1 cellular context compared by ENCODE assay signal in the genomic region with DNA sequence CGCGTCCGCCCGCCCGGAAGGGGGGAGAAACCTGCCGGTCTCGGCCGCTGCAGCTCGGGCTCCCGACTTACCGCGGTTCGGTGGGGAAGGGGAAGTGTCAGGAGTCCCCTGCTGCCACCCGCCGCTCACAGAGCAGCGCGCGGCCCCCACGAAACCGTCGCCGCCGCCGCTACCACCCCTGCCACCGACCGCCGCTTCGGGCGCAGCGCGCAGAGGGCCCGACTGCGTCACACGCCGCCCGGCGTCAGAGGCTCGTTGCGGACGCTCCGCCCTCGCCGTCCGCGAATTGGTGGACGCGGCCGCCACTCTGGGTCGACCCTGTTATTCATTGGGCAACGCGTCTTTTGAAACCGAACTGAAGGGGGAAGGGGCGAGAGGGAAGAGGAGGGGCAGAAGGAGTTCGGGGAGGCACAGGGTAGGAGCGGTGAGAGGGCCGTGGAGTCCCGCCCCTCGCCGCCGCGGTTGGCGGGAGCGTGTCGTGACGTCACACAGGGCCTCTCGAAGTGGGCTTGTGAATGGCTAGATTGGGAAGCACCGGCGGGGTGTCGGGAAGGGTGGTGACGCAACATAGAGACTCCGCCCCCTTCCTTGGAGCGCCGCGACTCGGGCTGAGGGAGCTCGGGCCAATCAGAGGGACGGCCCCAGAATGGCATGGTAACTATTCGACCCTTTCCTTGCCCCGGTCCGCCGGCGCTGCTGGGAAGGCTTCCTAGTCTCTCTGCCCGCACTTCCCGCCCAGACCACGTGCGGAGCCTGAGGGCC.
A peak's percentile ranks its signal among the peaks of the same experiment; 100 is the strongest.
TF ChIP-seq lines count a peak whose summit lies in the region.

TSS of gene NUP98 (minus strand) at position 226 of the 762 bp plus-strand sequence. CDS start 15,437 bp downstream, outside the sequence.

TF ChIP-seq in K562, 482 proteins besides CTCF, POLR2A, EP300 and RAD21 (continued from another document and continues in another):
- TF ChIP-seq, protein P1, sequence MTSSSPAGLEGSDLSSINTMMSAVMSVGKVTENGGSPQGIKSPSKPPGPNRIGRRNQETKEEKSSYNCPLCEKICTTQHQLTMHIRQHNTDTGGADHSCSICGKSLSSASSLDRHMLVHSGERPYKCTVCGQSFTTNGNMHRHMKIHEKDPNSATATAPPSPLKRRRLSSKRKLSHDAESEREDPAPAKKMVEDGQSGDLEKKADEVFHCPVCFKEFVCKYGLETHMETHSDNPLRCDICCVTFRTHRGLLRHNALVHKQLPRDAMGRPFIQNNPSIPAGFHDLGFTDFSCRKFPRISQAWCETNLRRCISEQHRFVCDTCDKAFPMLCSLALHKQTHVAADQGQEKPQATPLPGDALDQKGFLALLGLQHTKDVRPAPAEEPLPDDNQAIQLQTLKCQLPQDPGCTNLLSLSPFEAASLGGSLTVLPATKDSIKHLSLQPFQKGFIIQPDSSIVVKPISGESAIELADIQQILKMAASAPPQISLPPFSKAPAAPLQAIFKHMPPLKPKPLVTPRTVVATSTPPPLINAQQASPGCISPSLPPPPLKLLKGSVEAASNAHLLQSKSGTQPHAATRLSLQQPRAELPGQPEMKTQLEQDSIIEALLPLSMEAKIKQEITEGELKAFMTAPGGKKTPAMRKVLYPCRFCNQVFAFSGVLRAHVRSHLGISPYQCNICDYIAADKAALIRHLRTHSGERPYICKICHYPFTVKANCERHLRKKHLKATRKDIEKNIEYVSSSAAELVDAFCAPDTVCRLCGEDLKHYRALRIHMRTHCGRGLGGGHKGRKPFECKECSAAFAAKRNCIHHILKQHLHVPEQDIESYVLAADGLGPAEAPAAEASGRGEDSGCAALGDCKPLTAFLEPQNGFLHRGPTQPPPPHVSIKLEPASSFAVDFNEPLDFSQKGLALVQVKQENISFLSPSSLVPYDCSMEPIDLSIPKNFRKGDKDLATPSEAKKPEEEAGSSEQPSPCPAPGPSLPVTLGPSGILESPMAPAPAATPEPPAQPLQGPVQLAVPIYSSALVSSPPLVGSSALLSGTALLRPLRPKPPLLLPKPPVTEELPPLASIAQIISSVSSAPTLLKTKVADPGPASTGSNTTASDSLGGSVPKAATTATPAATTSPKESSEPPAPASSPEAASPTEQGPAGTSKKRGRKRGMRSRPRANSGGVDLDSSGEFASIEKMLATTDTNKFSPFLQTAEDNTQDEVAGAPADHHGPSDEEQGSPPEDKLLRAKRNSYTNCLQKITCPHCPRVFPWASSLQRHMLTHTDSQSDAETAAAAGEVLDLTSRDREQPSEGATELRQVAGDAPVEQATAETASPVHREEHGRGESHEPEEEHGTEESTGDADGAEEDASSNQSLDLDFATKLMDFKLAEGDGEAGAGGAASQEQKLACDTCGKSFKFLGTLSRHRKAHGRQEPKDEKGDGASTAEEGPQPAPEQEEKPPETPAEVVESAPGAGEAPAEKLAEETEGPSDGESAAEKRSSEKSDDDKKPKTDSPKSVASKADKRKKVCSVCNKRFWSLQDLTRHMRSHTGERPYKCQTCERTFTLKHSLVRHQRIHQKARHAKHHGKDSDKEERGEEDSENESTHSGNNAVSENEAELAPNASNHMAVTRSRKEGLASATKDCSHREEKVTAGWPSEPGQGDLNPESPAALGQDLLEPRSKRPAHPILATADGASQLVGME (CRISPR knock-in tag; IDR thresholded peaks at IDR 0.05) = 0 out of 2 replicates have a peak, but pooled peaks have one; percentile 26
- TF ChIP-seq POLR2G (IDR thresholded peaks at IDR 0.05; ENCODE audit: low read depth, low read length) (peak; percentile 100), ZNF589 (CRISPR knock-in tag; IDR thresholded peaks at IDR 0.05; ENCODE audit: low read depth) (peak; percentile 80; the same call in 1 of the 2 replicates), ZNF75A (CRISPR knock-in tag; IDR thresholded peaks at IDR 0.05) (no peak), ARID4B (CRISPR knock-in tag; IDR thresholded peaks at IDR 0.05) (peak; percentile 52; the same call in 1 of the 2 replicates), ASH1L (IDR thresholded peaks at IDR 0.05; ENCODE audit: borderline replicate concordance, low read depth, partially characterized antibody) (peak; percentile 89), RBM25 (IDR thresholded peaks at IDR 0.05; ENCODE audit: low read depth, low read length, severe bottlenecking) (peak; percentile 99), CTCFL (IDR thresholded peaks at IDR 0.05; ENCODE audit: borderline replicate concordance, insufficient read depth, low read depth, low read length, poor library complexity, severe bottlenecking) (no peak), BRD4 (IDR thresholded peaks at IDR 0.05) (no peak), CEBPB (tag; IDR thresholded peaks at IDR 0.05) (peak; percentile 99), TRIM28 (IDR thresholded peaks at IDR 0.05) (peak; percentile 20; the same call in 1 of the 2 replicates), GABPA (tag; conservative IDR thresholded peaks at IDR 0.05; ENCODE audit: low read depth) (peak; percentile 81), CEBPG (CRISPR knock-in tag; IDR thresholded peaks at IDR 0.05) (peak; percentile 98), CEBPG (tag; conservative IDR thresholded peaks at IDR 0.05 in 1 of 2, IDR thresholded peaks at IDR 0.05 in 1 of 2) (peak; percentile 99 to 100), ETV1 (tag; conservative IDR thresholded peaks at IDR 0.05; ENCODE audit: low read depth) (peak; percentile 59), RFX1 (IDR thresholded peaks at IDR 0.05) (peak; percentile 76), CREB3 (tag; conservative IDR thresholded peaks at IDR 0.05; ENCODE audit: low read depth) (no peak), MBD2 (IDR thresholded peaks at IDR 0.05; ENCODE audit: borderline replicate concordance, low read depth) (peak; percentile 93), SUPT5H (IDR thresholded peaks at IDR 0.05) (peak; percentile 91), BCLAF1 (IDR thresholded peaks at IDR 0.05; ENCODE audit: borderline replicate concordance in 1 of 2, control insufficient read depth in 1 of 2, low read depth in 2 of 2, low read length in 1 of 2) (no peak), ETV5 (CRISPR knock-in tag; IDR thresholded peaks at IDR 0.05; ENCODE audit: low read depth) (peak; percentile 22; the same call in 1 of the 2 replicates), NR3C1 (CRISPR knock-in tag; IDR thresholded peaks at IDR 0.05) (peak; percentile 88; the same call in 1 of the 2 replicates), ZNF165 (CRISPR knock-in tag; IDR thresholded peaks at IDR 0.05; ENCODE audit: borderline replicate concordance) (no peak), ZBTB8A (IDR thresholded peaks at IDR 0.05; ENCODE audit: partially characterized antibody) (no peak)
- TF ChIP-seq, protein P2, sequence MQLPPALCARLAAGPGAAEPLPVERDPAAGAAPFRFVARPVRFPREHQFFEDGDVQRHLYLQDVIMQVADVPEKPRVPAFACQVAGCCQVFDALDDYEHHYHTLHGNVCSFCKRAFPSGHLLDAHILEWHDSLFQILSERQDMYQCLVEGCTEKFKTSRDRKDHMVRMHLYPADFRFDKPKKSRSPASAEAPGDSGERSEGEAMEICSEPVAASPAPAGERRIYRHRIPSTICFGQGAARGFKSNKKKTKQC (CRISPR knock-in tag; IDR thresholded peaks at IDR 0.05) = peak; percentile 79; the same call in 1 of the 2 replicates
- TF ChIP-seq, protein P3, sequence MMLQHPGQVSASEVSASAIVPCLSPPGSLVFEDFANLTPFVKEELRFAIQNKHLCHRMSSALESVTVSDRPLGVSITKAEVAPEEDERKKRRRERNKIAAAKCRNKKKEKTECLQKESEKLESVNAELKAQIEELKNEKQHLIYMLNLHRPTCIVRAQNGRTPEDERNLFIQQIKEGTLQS (IDR thresholded peaks at IDR 0.05) = peak; percentile 100
- TF ChIP-seq, protein P3 (CRISPR knock-in tag; conservative IDR thresholded peaks at IDR 0.05) = peak; percentile 95
- TF ChIP-seq, protein P4, sequence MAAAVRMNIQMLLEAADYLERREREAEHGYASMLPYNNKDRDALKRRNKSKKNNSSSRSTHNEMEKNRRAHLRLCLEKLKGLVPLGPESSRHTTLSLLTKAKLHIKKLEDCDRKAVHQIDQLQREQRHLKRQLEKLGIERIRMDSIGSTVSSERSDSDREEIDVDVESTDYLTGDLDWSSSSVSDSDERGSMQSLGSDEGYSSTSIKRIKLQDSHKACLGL (CRISPR knock-in tag; IDR thresholded peaks at IDR 0.05; ENCODE audit: borderline replicate concordance, poor library complexity, severe bottlenecking) = peak; percentile 69
